1 cellular context compared by ENCODE assay signal in genomic region chr22:50530280-50530856, GRCh38.
TF ChIP-seq lines count a peak whose summit lies in the region.

No MANE protein-coding gene starts in this region.

TF ChIP-seq in HepG2, 621 proteins besides CTCF, POLR2A, EP300 and RAD21 (continued from another document and continues in another):
- TF ChIP-seq ZNF800 (CRISPR knock-in tag; IDR thresholded peaks at IDR 0.05) (0 out of 2 replicates have a peak, but pooled peaks have one; percentile 18), ZNF768 (CRISPR knock-in tag; IDR thresholded peaks at IDR 0.05) (peak; percentile 34; the same call in 1 of the 2 replicates), HMGXB3 (CRISPR knock-in tag; IDR thresholded peaks at IDR 0.05; ENCODE audit: borderline replicate concordance) (no peak), ZNF674 (CRISPR knock-in tag; IDR thresholded peaks at IDR 0.05; ENCODE audit: low read depth) (no peak), ZBED4 (CRISPR knock-in tag; IDR thresholded peaks at IDR 0.05; ENCODE audit: borderline replicate concordance) (0 out of 2 replicates have a peak, but pooled peaks have one; percentile 12), HDAC6 (IDR thresholded peaks at IDR 0.05; ENCODE audit: low read depth, low read length) (no peak), ZNF335 (CRISPR knock-in tag; IDR thresholded peaks at IDR 0.05) (no peak), GZF1 (CRISPR knock-in tag; IDR thresholded peaks at IDR 0.05) (no peak; the same call in 1 of the 2 replicates), LBX2 (CRISPR knock-in tag; IDR thresholded peaks at IDR 0.05; ENCODE audit: borderline replicate concordance) (no peak; the same call in 1 of the 2 replicates), TEAD2 (CRISPR knock-in tag; IDR thresholded peaks at IDR 0.05) (no peak), KLF13 (CRISPR knock-in tag; IDR thresholded peaks at IDR 0.05) (no peak), PAX8 (CRISPR knock-in tag; IDR thresholded peaks at IDR 0.05; ENCODE audit: borderline replicate concordance) (no peak), ZNF280B (CRISPR knock-in tag; IDR thresholded peaks at IDR 0.05; ENCODE audit: borderline replicate concordance) (no peak), ZNF552 (CRISPR knock-in tag; IDR thresholded peaks at IDR 0.05; ENCODE audit: borderline replicate concordance) (peak; percentile 68; the same call in 1 of the 2 replicates), ZNF160 (CRISPR knock-in tag; IDR thresholded peaks at IDR 0.05) (peak; percentile 85), ZBTB14 (CRISPR knock-in tag; IDR thresholded peaks at IDR 0.05) (peak; percentile 78), GATAD1 (CRISPR knock-in tag; IDR thresholded peaks at IDR 0.05) (peak; percentile 21), KLF6 (CRISPR knock-in tag; IDR thresholded peaks at IDR 0.05) (no peak; the same call in 1 of the 2 replicates), DBP (CRISPR knock-in tag; IDR thresholded peaks at IDR 0.05; ENCODE audit: not compliant biosample characterization) (no peak), IRF1 (CRISPR knock-in tag; IDR thresholded peaks at IDR 0.05; ENCODE audit: low read depth) (no peak), ZFP90 (CRISPR knock-in tag; IDR thresholded peaks at IDR 0.05; ENCODE audit: borderline replicate concordance) (peak; percentile 18; the same call in 1 of the 2 replicates), FOXJ3 (CRISPR knock-in tag; IDR thresholded peaks at IDR 0.05; ENCODE audit: borderline replicate concordance) (peak; percentile 29; the same call in 1 of the 2 replicates), BHLHE40 (IDR thresholded peaks at IDR 0.05; ENCODE audit: low read length) (peak; percentile 53; the same call in 1 of the 2 replicates), ZFP36L1 (CRISPR knock-in tag; IDR thresholded peaks at IDR 0.05) (peak; percentile 24; the same call in 1 of the 2 replicates), ZBTB40 (IDR thresholded peaks at IDR 0.05) (no peak), ZBTB40 (CRISPR knock-in tag; IDR thresholded peaks at IDR 0.05) (peak; percentile 39; the same call in 1 of the 2 replicates), NFIB (CRISPR knock-in tag; IDR thresholded peaks at IDR 0.05; ENCODE audit: borderline replicate concordance) (no peak)
